In genomic region chr12:68808388-68809189, GRCh38 we compare ENCODE assay signal across 8 cellular contexts. TPM values are rescaled to one million over a fixed set of nuclear protein-coding genes. Genes with fewer than 3 reads are reported as not detected.
A peak's percentile ranks its signal among the peaks of the same experiment; 100 is the strongest.
DNase-seq lines count a peak whose midpoint lies in the region; ATAC-seq and TF ChIP-seq lines count a peak whose summit lies in the region.

No MANE protein-coding gene starts in this region.

- TF ChIP-seq CTCF in C4-2B (conservative IDR thresholded peaks at IDR 0.05) (peak; percentile 34; the same call in 1 of the 2 replicates), dorsolateral prefrontal cortex (IDR thresholded peaks at IDR 0.05 in 54 of 56, conservative IDR thresholded peaks at IDR 0.05 in 2 of 56; ENCODE audit: low read depth in 1 of 56, partially characterized antibody in 56 of 56) (peak in 2 of 56 donors; percentile 5 to 21), lower leg skin (IDR thresholded peaks at IDR 0.05) (no peak)

- H3K27me3 ChIP-seq in dorsolateral prefrontal cortex = no peaks in the 10 kb centered on the region

- H3K27ac ChIP-seq in C4-2B = peak overlapping the region; percentile 99
- H3K27ac ChIP-seq in dorsolateral prefrontal cortex = peak overlapping the region; percentile 92 to 100 (median 98)

- DNase-seq in NCI-H526 treated with DMSO at 0.1 percent for 48 hours (lab: John Stamatoyannopoulos, UW) (peak; percentile 96), dorsolateral prefrontal cortex (peak in 9 of 10 donors; percentile 21 to 73 (median 53)), lower leg skin (ENCODE audit: low spot score in 2 of 2) (peak; percentile 89 to 96)
- DNase-seq in activated CD4-positive, alpha-beta T cell treated with anti-CD3 and anti-CD28 coated beads, Interleukin-2, amount 50 U/mL, for 4 hours = peak; percentile 36 to 38
- peak; percentile 44 to 55 for DNase-seq in stimulated activated CD4-positive, alpha-beta T cell treated with anti-CD3 and anti-CD28 coated beads, Interleukin-4, amount 100 ng/mL, for 4 hours

- no peak for TF ChIP-seq POLR2A in lower leg skin (IDR thresholded peaks at IDR 0.05)

- intact Hi-C loops in dorsolateral prefrontal cortex (cut with DNase I) = loop anchor here (2.0 to 10.0 kb wide), 5 partner anchors 62 to 476 kb away; partner anchors contain the start of genes SLC35E3 (in 2 of the 2), MDM1 (in 1 of the 2), NUP107 (in 1 of the 2) and RAP1B (in 1 of the 2)
- intact Hi-C loops in lower leg skin (cut with DNase I; ENCODE audit: low total_unique reads) = no loop called here

- ATAC-seq in GM19395 (IDR thresholded peaks at IDR 0.05; ENCODE audit: unreplicated experiment) (peak; percentile 59), HG03521 (IDR thresholded peaks at IDR 0.05; ENCODE audit: unreplicated experiment) (peak; percentile 39)

- H3K4me3 ChIP-seq in dorsolateral prefrontal cortex (peak overlapping the region; percentile 67 to 100 (median 96)), lower leg skin (ENCODE audit: low read depth, poor library complexity, severe bottlenecking) (peak overlapping the region; percentile 90)

- WGBS in lower leg skin, 2 donors = 0 to 1% methylated on average over 34 to 53 of the region's 61 CpGs

RNA-seq across cellular contexts. Expression of gene MDM2, which starts 0.6 kb away (rescaled TPM):
- total RNA-seq in dorsolateral prefrontal cortex (100 to 1,000 TPM in 26 of 120 experiments, 10 to 100 TPM in 94; 64.6 to 129 (median 89.8) TPM), lower leg skin (10 to 100 TPM; 50.0 to 73.4 (median 60.3) TPM)

Comparison
In these comparisons a context has a peak if more than half of its experiments do, and no peak if none do; other contexts are left out.
1. Peak in every context shown above with its lines: DNase-seq, ATAC-seq, H3K4me3 ChIP-seq and H3K27ac ChIP-seq.
2. DNase-seq: peak in every context shown above with its lines; median percentile 96 in NCI-H526 treated with DMSO at 0.1 percent for 48 hours; 92 in lower leg skin; 53 in dorsolateral prefrontal cortex; 50 in stimulated activated CD4-positive, alpha-beta T cell treated with anti-CD3 and anti-CD28 coated beads, Interleukin-4, amount 100 ng/mL, for 4 hours; 37 in activated CD4-positive, alpha-beta T cell treated with anti-CD3 and anti-CD28 coated beads, Interleukin-2, amount 50 U/mL, for 4 hours.